Comparison of ENCODE assay signal across 22 cellular contexts in the genomic region with DNA sequence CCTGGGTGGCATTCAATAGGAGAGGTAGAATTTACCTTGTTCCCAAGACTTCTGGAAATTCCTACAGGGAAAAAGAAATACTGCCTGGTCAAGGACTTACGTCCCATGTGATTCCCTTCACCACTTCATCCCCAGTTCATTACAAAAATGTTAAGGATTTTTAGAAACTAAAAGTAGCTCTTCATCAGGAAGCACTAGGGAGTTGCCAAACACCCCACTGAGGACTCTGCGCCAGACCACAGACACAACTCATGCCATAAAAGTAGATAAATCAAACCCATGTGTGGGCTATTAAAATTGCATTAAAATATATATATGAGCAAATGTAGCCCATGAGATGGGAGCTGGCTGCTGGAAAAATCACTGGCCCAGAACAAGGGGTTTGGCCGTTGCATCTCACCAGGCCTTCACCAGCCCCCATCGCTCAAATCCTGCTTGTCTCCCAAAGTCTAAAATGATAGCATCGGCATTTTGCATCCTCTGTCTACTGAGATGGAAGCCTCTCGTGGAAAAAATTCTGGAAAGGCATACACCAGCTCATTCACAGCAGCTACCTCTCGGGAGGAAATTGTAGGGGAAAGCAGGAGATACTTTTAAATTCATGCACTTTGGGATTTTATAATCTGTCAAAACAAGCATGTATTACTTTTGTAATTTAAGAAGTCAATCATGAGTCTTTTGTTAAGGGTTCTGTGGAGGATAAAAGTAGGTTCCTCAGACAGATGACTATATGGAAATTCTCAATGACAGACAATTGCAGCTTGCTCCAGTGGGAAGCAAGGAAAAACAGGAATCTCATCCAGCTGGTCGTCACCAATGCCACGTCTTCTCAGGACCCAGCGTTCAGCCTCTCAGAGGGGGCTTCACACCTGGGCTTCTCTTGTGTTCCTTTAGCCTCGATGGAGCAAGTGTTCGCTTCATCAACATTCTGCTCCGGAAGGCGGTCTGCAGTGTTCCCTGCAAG.
DNase-seq lines count a peak whose midpoint lies in the region; ATAC-seq and TF ChIP-seq lines count a peak whose summit lies in the region.
"Had no signal": no experiment of that assay in that cellular context is flagged by ENCODE, and none has a peak within 500 bp of the region (broad histone marks: within the 10 kb centered on the region; RNA-seq: fewer than 3 reads in every experiment).

No MANE protein-coding gene starts in this region.

- no TSS peak for BruUV-seq in IMR-90 (replicated peaks; lab: Mats Ljungman, UMichigan)

- intact Hi-C loops in IMR-90 (cut with micrococcal nuclease), result no loop called here

- H3K4me2 ChIP-seq in IMR-90 (ENCODE audit: low read depth, low read length) (no peak overlapping the region), mesenchymal stem cell (ENCODE audit: low read length, poor library complexity, severe bottlenecking) (no peak overlapping the region)
- H3K4me2 ChIP-seq: BLaER1 had no signal

- in situ Hi-C loops in IMR-90 (cut with MboI; ENCODE audit: low sequenced_read_pairs), result no loop called here

- no peak for TF ChIP-seq CTCF in AG09319 (IDR thresholded peaks at IDR 0.05; ENCODE audit: low read depth, low read length)
- no peak for TF ChIP-seq CTCF in IMR-90 (conservative IDR thresholded peaks at IDR 0.05; ENCODE audit: low read depth, low read length)
- no peak for TF ChIP-seq CTCF in cardiac fibroblast (IDR thresholded peaks at IDR 0.05; ENCODE audit: low read depth, low read length)

- TF ChIP-seq POLR2A in IMR-90 (IDR thresholded peaks at IDR 0.05; ENCODE audit: low read depth, low read length), result no peak

- POLR2A ChIA-PET in IMR-90 (lab: Charles Lee; ENCODE audit: unreplicated experiment), result no interaction called here

- H3K27ac ChIP-seq in IMR-90 (ENCODE audit: insufficient read depth, low read length) (no peak overlapping the region), mesenchymal stem cell (ENCODE audit: low read length, poor library complexity, severe bottlenecking) (no peak overlapping the region)
- H3K27ac ChIP-seq: BLaER1, suprapubic skin had no signal

- H2AK9ac ChIP-seq in IMR-90 (replicated peaks; ENCODE audit: low read depth, low read length, poor library complexity), result peak overlapping the region; percentile 42

- ATAC-seq in IMR-90 (ENCODE audit: low read depth) (peak; percentile 54), HG02642 (IDR thresholded peaks at IDR 0.05; ENCODE audit: poor library complexity, unreplicated experiment) (no peak)
- ATAC-seq in stimulated activated naive B cell treated with anti-CD40 and anti-IgM and Interleukin-4, amounts not matched to agents 10 μg/mL and 1 μg/mL and 100 μg/mL, for 72 hours (replicated peaks), result no peak
- ATAC-seq: activated naive CD8-positive, alpha-beta T cell treated with anti-CD3 and anti-CD28 coated beads, Interleukin-2, amount 50 U/mL, for 24 hours; effector memory CD8-positive, alpha-beta T cell had no signal

- H3K79me1 ChIP-seq in IMR-90 (ENCODE audit: low read depth in 1 of 2, low read length in 2 of 2), result no peaks in the 10 kb centered on the region
- H3K79me1 ChIP-seq in mesenchymal stem cell (replicated peaks; ENCODE audit: low read length, poor library complexity, severe bottlenecking), result no peaks in the 10 kb centered on the region

- dilution Hi-C loops in IMR-90 (cut with HindIII; ENCODE audit: low sequenced_read_pairs, unreplicated experiment), result no loop called here

- no peaks in the 10 kb centered on the region for H3K36me3 ChIP-seq in IMR-90 (ENCODE audit: control insufficient read depth, insufficient read depth, low read length)
- no peaks in the 10 kb centered on the region for H3K36me3 ChIP-seq in mesenchymal stem cell (ENCODE audit: control insufficient read depth in 1 of 2, insufficient read depth in 2 of 2, low read depth in 1 of 2, low read length in 2 of 2)
- H3K36me3 ChIP-seq: BLaER1, suprapubic skin had no signal

- H3K27me3 Mint-ChIP-seq in stimulated activated naive B cell treated with anti-CD40 and anti-IgM and Interleukin-4, amounts not matched to agents 10 μg/mL and 1 μg/mL and 100 μg/mL, for 72 hours, result peaks cover 0 to 9% of the 10 kb centered on the region in 2 donors

- no peaks in the 10 kb centered on the region for H3K9me3 ChIP-seq in IMR-90 (ENCODE audit: control insufficient read depth, insufficient read depth, low read length)
- no peaks in the 10 kb centered on the region for H3K9me3 ChIP-seq in mesenchymal stem cell (ENCODE audit: control insufficient read depth, low read length)
- H3K9me3 ChIP-seq: BLaER1, suprapubic skin had no signal

- CTCF ChIA-PET in IMR-90 (lab: Yijun Ruan, JAX), result interaction anchor here (0.7 kb wide), 1 partner anchor 475 kb away, joined by 3 read pairs; no protein-coding TSS in a partner anchor

- H3K4me3 ChIP-seq in IMR-90 (ENCODE audit: insufficient read depth, low read depth, low read length) (no peak overlapping the region), cardiac fibroblast (replicated peaks in 1 of 2; ENCODE audit: low read depth in 2 of 2, low read length in 2 of 2) (no peak overlapping the region), mesenchymal stem cell (ENCODE audit: insufficient read depth in 1 of 2, low read depth in 1 of 2, low read length in 2 of 2) (peak overlapping the region in 1 of 2 experiments; percentile 31)
- H3K4me3 ChIP-seq: BLaER1, suprapubic skin had no signal

- H3K9me1 ChIP-seq in IMR-90 (ENCODE audit: insufficient read depth, low read length), result no peaks in the 10 kb centered on the region

- H2BK120ac ChIP-seq in IMR-90 (ENCODE audit: low read depth, low read length) (peak overlapping the region; percentile 47; the same call in 1 of the 2 replicates), mesenchymal stem cell (ENCODE audit: low read depth, low read length) (no peak overlapping the region)

- 96% methylated on average over 3 of the region's 14 CpGs; no CpG with 5 or more reads in 1 of the 2 experiments for WGBS in IMR-90 (ENCODE audit: extremely low coverage in 2 of 2, insufficient read length in 1 of 2), 2 experiments
- 93% methylated on average over 12 of the region's 14 CpGs for WGBS in mesenchymal stem cell

- no peak for TF ChIP-seq RAD21 in IMR-90 (IDR thresholded peaks at IDR 0.05; ENCODE audit: low read length)

- H4K5ac ChIP-seq in IMR-90 (ENCODE audit: low read depth, low read length), result no peak overlapping the region; the same call in 1 of the 2 replicates

- peaks cover 5 to 7% of the 10 kb centered on the region in 2 donors for H3K4me1 Mint-ChIP-seq in stimulated activated naive B cell treated with anti-CD40 and anti-IgM and Interleukin-4, amounts not matched to agents 10 μg/mL and 1 μg/mL and 100 μg/mL, for 72 hours
- H3K4me1 Mint-ChIP-seq: activated naive CD8-positive, alpha-beta T cell treated with anti-CD3 and anti-CD28 coated beads, Interleukin-2, amount 50 U/mL, for 24 hours had no signal

- H2BK15ac ChIP-seq in IMR-90 (ENCODE audit: low read depth, low read length) (0 out of 3 replicates have a peak overlapping the region, but pooled peaks have one; percentile 58), mesenchymal stem cell (ENCODE audit: low read depth, poor library complexity, severe bottlenecking) (no peak overlapping the region)

- H3K14ac ChIP-seq in IMR-90 (replicated peaks; ENCODE audit: low read depth, low read length) (no peak overlapping the region; the same call in 1 of the 2 replicates), mesenchymal stem cell (ENCODE audit: low read length in 2 of 2) (no peak overlapping the region)

- no peak overlapping the region for H2AFZ ChIP-seq in IMR-90 (replicated peaks; ENCODE audit: low read length, poor library complexity)
- no peak overlapping the region for H2AFZ ChIP-seq in mesenchymal stem cell (ENCODE audit: low read depth, low read length)

- no peaks in the 10 kb centered on the region for H3K27me3 ChIP-seq in IMR-90 (ENCODE audit: control insufficient read depth, insufficient read depth, low read length)
- H3K27me3 ChIP-seq in mesenchymal stem cell (ENCODE audit: control insufficient read depth in 1 of 2, insufficient read depth in 1 of 2, low read length in 2 of 2), result no peaks in the 10 kb centered on the region
- H3K27me3 ChIP-seq: BLaER1, suprapubic skin had no signal

- no peak overlapping the region for H3K56ac ChIP-seq in IMR-90 (ENCODE audit: extremely low read depth, insufficient read depth, low read length)

- H4K20me1 ChIP-seq in IMR-90 (ENCODE audit: insufficient read depth, low read length), result no peaks in the 10 kb centered on the region
- H4K20me1 ChIP-seq: BLaER1 had no signal

- H3K9ac ChIP-seq in IMR-90 (ENCODE audit: low read depth, low read length), result no peak overlapping the region
- H3K9ac ChIP-seq in mesenchymal stem cell (ENCODE audit: low read length), result peak overlapping the region; percentile 60
- H3K9ac ChIP-seq: BLaER1 had no signal

- peak overlapping the region; percentile 34; the same call in 1 of the 2 replicates for H3K18ac ChIP-seq in IMR-90 (ENCODE audit: low read depth, low read length)
- peak overlapping the region in 1 of 2 experiments; percentile 19 for H3K18ac ChIP-seq in mesenchymal stem cell (ENCODE audit: low read depth in 1 of 2, low read length in 2 of 2)

- no peak overlapping the region for H2BK5ac ChIP-seq in IMR-90 (ENCODE audit: low read depth, low read length, poor library complexity, severe bottlenecking)
- no peak overlapping the region for H2BK5ac ChIP-seq in mesenchymal stem cell (ENCODE audit: low read depth, low read length, poor library complexity, severe bottlenecking)

- H4K8ac ChIP-seq in IMR-90 (ENCODE audit: low read depth in 2 of 2, low read length in 2 of 2) (no peak overlapping the region), mesenchymal stem cell (ENCODE audit: low read length) (no peak overlapping the region)

- H2BK12ac ChIP-seq in mesenchymal stem cell (ENCODE audit: low read length in 2 of 2), result no peak overlapping the region

- DNase-seq in AG09319 (ENCODE audit: extremely low read depth, low read depth) (peak; percentile 65), IMR-90 (peak; percentile 67), cardiac fibroblast (ENCODE audit: low read depth in 2 of 2) (peak; percentile 38 to 77), mesenchymal stem cell (no peak), GOT3 (lab: John Stamatoyannopoulos, UW) (no peak), activated gamma-delta T cell (lab: John Stamatoyannopoulos, UW) (no peak)
- no peak for DNase-seq in stimulated activated naive B cell treated with anti-CD40 and anti-IgM and Interleukin-4, amounts not matched to agents 10 μg/mL and 1 μg/mL and 100 μg/mL, for 72 hours
- DNase-seq: activated CD4-positive, CD25-positive, alpha-beta regulatory T cell; activated CD8-positive, alpha-beta memory T cell treated with anti-CD3 and anti-CD28 coated beads for 24 hours; activated naive CD8-positive, alpha-beta T cell treated with anti-CD3 and anti-CD28 coated beads, Interleukin-2, amount 50 U/mL, for 24 hours; central memory CD4-positive, alpha-beta T cell; effector memory CD8-positive, alpha-beta T cell; H9; NCI-H446 treated with DMSO at 0.1 percent for 48 hours; nucleus accumbens; SHP77 treated with DMSO at 0.1 percent for 48 hours; stimulated activated CD4-positive, alpha-beta T cell treated with anti-CD3 and anti-CD28 coated beads, Interleukin-2, amount 100 ng/mL, for 48 hours; T-helper 2 cell had no signal

- H3K9me3 Mint-ChIP-seq in stimulated activated naive B cell treated with anti-CD40 and anti-IgM and Interleukin-4, amounts not matched to agents 10 μg/mL and 1 μg/mL and 100 μg/mL, for 72 hours, result no peaks in the 10 kb centered on the region
- H3K9me3 Mint-ChIP-seq: activated naive CD8-positive, alpha-beta T cell treated with anti-CD3 and anti-CD28 coated beads, Interleukin-2, amount 50 U/mL, for 24 hours; activated T-helper 1 cell treated with anti-CD3 and anti-CD28 coated beads, Interleukin-12 subunit alpha, Interleukin-12 subunit beta, Interleukin-2, Interleukin-4 antibody, amounts not matched to agents 30 ng/mL and 10 ng/mL and 1 ng/mL, durations not matched to agents 14 hours and 24 hours and 36 hours; effector memory CD8-positive, alpha-beta T cell; H9 had no signal

- H2BK20ac ChIP-seq in IMR-90 (ENCODE audit: low read depth, low read length), result no peak overlapping the region

- H3K4ac ChIP-seq in IMR-90 (ENCODE audit: low read depth, low read length) (no peak overlapping the region), mesenchymal stem cell (ENCODE audit: low read depth in 1 of 2, low read length in 2 of 2) (no peak overlapping the region)

- H4K91ac ChIP-seq in IMR-90 (ENCODE audit: insufficient read depth, low read depth, low read length), result no peak overlapping the region
- H4K91ac ChIP-seq in mesenchymal stem cell (ENCODE audit: low read length), result no peak overlapping the region

- H2AK5ac ChIP-seq in IMR-90 (ENCODE audit: low read depth, low read length) (peak overlapping the region; percentile 20; the same call in 1 of the 2 replicates), mesenchymal stem cell (ENCODE audit: low read length, severe bottlenecking) (no peak overlapping the region)

- H3K36me3 Mint-ChIP-seq in stimulated activated naive B cell treated with anti-CD40 and anti-IgM and Interleukin-4, amounts not matched to agents 10 μg/mL and 1 μg/mL and 100 μg/mL, for 72 hours, result no peaks in the 10 kb centered on the region

- no peak overlapping the region for H3K23ac ChIP-seq in IMR-90 (ENCODE audit: low read depth, low read length)
- no peak overlapping the region for H3K23ac ChIP-seq in mesenchymal stem cell (ENCODE audit: low read length in 2 of 2)

- H3K27ac Mint-ChIP-seq in stimulated activated naive B cell treated with anti-CD40 and anti-IgM and Interleukin-4, amounts not matched to agents 10 μg/mL and 1 μg/mL and 100 μg/mL, for 72 hours, result no peak overlapping the region
- H3K27ac Mint-ChIP-seq: activated naive CD8-positive, alpha-beta T cell treated with anti-CD3 and anti-CD28 coated beads, Interleukin-2, amount 50 U/mL, for 24 hours; activated T-helper 1 cell treated with anti-CD3 and anti-CD28 coated beads, Interleukin-12 subunit alpha, Interleukin-12 subunit beta, Interleukin-2, Interleukin-4 antibody, amounts not matched to agents 30 ng/mL and 10 ng/mL and 1 ng/mL, durations not matched to agents 14 hours and 24 hours and 36 hours; effector memory CD8-positive, alpha-beta T cell had no signal

- no peak overlapping the region for H3K4me3 Mint-ChIP-seq in stimulated activated naive B cell treated with anti-CD40 and anti-IgM and Interleukin-4, amounts not matched to agents 10 μg/mL and 1 μg/mL and 100 μg/mL, for 72 hours
- H3K4me3 Mint-ChIP-seq: activated naive CD8-positive, alpha-beta T cell treated with anti-CD3 and anti-CD28 coated beads, Interleukin-2, amount 50 U/mL, for 24 hours; activated T-helper 1 cell treated with anti-CD3 and anti-CD28 coated beads, Interleukin-12 subunit alpha, Interleukin-12 subunit beta, Interleukin-2, Interleukin-4 antibody, amounts not matched to agents 30 ng/mL and 10 ng/mL and 1 ng/mL, durations not matched to agents 14 hours and 24 hours and 36 hours; effector memory CD8-positive, alpha-beta T cell; H9 had no signal

- H3K4me1 ChIP-seq in IMR-90 (ENCODE audit: control insufficient read depth, insufficient read depth, low read length), result peaks cover 6% of the 10 kb centered on the region
- peaks cover 2% of the 10 kb centered on the region for H3K4me1 ChIP-seq in mesenchymal stem cell (ENCODE audit: control insufficient read depth, insufficient read depth, low read depth, low read length)
- H3K4me1 ChIP-seq: BLaER1 had no signal

Comparison
In these comparisons a context has a peak if more than half of its experiments do, and no peak if none do; other contexts are left out.
1. DNase-seq: peak in AG09319 (single experiment), IMR-90 (single experiment) and cardiac fibroblast (2 of 2); none in mesenchymal stem cell (single experiment), GOT3 (single experiment), stimulated activated naive B cell treated with anti-CD40 and anti-IgM and Interleukin-4, amounts not matched to agents 10 μg/mL and 1 μg/mL and 100 μg/mL, for 72 hours (single experiment) and activated gamma-delta T cell (single experiment).